Comparison of ENCODE assay signal across 19 cellular contexts in the genomic region with DNA sequence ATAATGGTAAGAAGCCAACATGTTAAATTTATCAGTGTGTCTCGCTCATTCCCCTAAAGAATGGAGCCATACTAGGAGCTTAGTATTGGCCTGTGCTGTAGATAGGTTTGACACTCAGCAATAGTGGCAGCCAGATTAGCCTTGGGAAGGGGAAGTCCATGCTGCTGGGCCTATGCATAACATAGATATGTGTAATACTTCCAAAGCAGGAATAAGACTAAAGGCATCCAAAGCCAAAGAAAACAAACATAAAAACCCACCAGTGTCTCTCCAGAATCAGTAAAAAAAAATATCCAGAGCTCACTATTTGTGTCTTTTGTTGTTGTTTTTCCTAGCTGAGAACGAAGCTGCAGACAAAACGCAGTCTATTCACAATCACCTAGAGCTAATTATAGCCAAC.
DNase-seq lines count a peak whose midpoint lies in the region; ATAC-seq and TF ChIP-seq lines count a peak whose summit lies in the region.
"Had no signal": no experiment of that assay in that cellular context is flagged by ENCODE, and none has a peak within 500 bp of the region (broad histone marks: within the 10 kb centered on the region; RNA-seq: fewer than 3 reads in every experiment).

No MANE protein-coding gene starts in this region.

- no peak overlapping the region for H3K18ac ChIP-seq in mesenchymal stem cell (ENCODE audit: low read depth in 1 of 2, low read length in 2 of 2)

- H3K9ac ChIP-seq in mesenchymal stem cell (ENCODE audit: low read length) (no peak overlapping the region), Karpas-422 (ENCODE audit: low read length) (no peak overlapping the region)

- H3K27ac ChIP-seq in Panc1 (ENCODE audit: low read length) (peak overlapping the region; percentile 8; the same call in 1 of the 2 replicates), mesenchymal stem cell (ENCODE audit: low read length, poor library complexity, severe bottlenecking) (no peak overlapping the region), Karpas-422 (ENCODE audit: low read length) (no peak overlapping the region)
- H3K27ac ChIP-seq: Peyer's patch, vagina had no signal

- H2AFZ ChIP-seq in mesenchymal stem cell (ENCODE audit: low read depth, low read length): no peak overlapping the region
- no peak overlapping the region for H2AFZ ChIP-seq in Karpas-422 (ENCODE audit: low read length)

- DNase-seq in AG10803 (ENCODE audit: low read depth): peak; percentile 53
- no peak for DNase-seq in Panc1 (ENCODE audit: low read depth, low spot score)
- DNase-seq in choroid plexus epithelial cell (ENCODE audit: low read depth): peak; percentile 91
- DNase-seq in mesenchymal stem cell: peak; percentile 41
- no peak for DNase-seq in Karpas-422
- DNase-seq in DMS79 treated with DMSO at 0.1 percent for 48 hours (lab: John Stamatoyannopoulos, UW): no peak
- DNase-seq in stimulated activated naive CD4-positive, alpha-beta T cell (lab: John Stamatoyannopoulos, UW): no peak
- DNase-seq: activated CD4-positive, alpha-beta T cell treated with anti-CD3 and anti-CD28 coated beads, Interleukin-2, amount 50 U/mL, for 48 hours; DND-41; H9; naive B cell; NCI-H446; Peyer's patch; retina; stimulated activated CD4-positive, alpha-beta T cell treated with anti-CD3 and anti-CD28 coated beads, Interleukin-4, amount 100 ng/mL, for 4 hours; stimulated activated naive B cell treated with anti-CD40 and anti-IgM and Interleukin-4, amounts not matched to agents 10 μg/mL and 1 μg/mL and 100 μg/mL, for 72 hours; T-helper 2 cell had no signal

- H3K4me3 ChIP-seq in AG10803 (ENCODE audit: low read length) (no peak overlapping the region), Panc1 (ENCODE audit: low read depth in 2 of 2, low read length in 2 of 2) (no peak overlapping the region), choroid plexus epithelial cell (ENCODE audit: low read depth, low read length) (no peak overlapping the region), mesenchymal stem cell (ENCODE audit: insufficient read depth in 1 of 2, low read depth in 1 of 2, low read length in 2 of 2) (no peak overlapping the region), Karpas-422 (ENCODE audit: low read length) (no peak overlapping the region)
- H3K4me3 ChIP-seq: Peyer's patch, vagina had no signal

- no TSS peak for BruUV-seq in Panc1 (replicated peaks; lab: Mats Ljungman, UMichigan)

- no peaks in the 10 kb centered on the region for H3K9me2 ChIP-seq in Karpas-422 (replicated peaks; ENCODE audit: insufficient read depth, low read length)

- CTCF ChIA-PET in Panc1 (lab: Charles Lee): no interaction called here

- no peak overlapping the region for H3K14ac ChIP-seq in mesenchymal stem cell (ENCODE audit: low read length in 2 of 2)

- no peak overlapping the region for H3K23ac ChIP-seq in mesenchymal stem cell (ENCODE audit: low read length in 2 of 2)

- in situ Hi-C loops in Panc1 (cut with HindIII; ENCODE audit: low pct_unique_long_range_greater_than_20kb, low sequenced_read_pairs): no loop called here

- POLR2A ChIA-PET in Panc1 (lab: Charles Lee): interaction anchor here (0.5 kb wide), 1 partner anchor 49 kb away, joined by 4 read pairs; no protein-coding TSS in a partner anchor

- H2AK5ac ChIP-seq in mesenchymal stem cell (ENCODE audit: low read length, severe bottlenecking): no peak overlapping the region

- no peak overlapping the region for H2BK120ac ChIP-seq in mesenchymal stem cell (ENCODE audit: low read depth, low read length)

- TF ChIP-seq CTCF in AG10803 (conservative IDR thresholded peaks at IDR 0.05; ENCODE audit: low read length) (no peak), Panc1 (IDR thresholded peaks at IDR 0.05) (no peak), choroid plexus epithelial cell (conservative IDR thresholded peaks at IDR 0.05; ENCODE audit: low read depth, low read length) (no peak)

- ATAC-seq in Panc1 (peak; percentile 91), HG02981 (IDR thresholded peaks at IDR 0.05; ENCODE audit: unreplicated experiment) (no peak)
- ATAC-seq: stimulated activated naive B cell treated with anti-CD40 and anti-IgM and Interleukin-4, amounts not matched to agents 10 μg/mL and 1 μg/mL and 100 μg/mL, for 72 hours had no signal

- no peak overlapping the region for H2BK5ac ChIP-seq in mesenchymal stem cell (ENCODE audit: low read depth, low read length, poor library complexity, severe bottlenecking)

- H4K91ac ChIP-seq in mesenchymal stem cell (ENCODE audit: low read length): no peak overlapping the region

- H3K9me3 ChIP-seq in Panc1 (ENCODE audit: control insufficient read depth, insufficient read depth, low read depth, low read length) (no peaks in the 10 kb centered on the region), mesenchymal stem cell (ENCODE audit: control insufficient read depth, low read length) (no peaks in the 10 kb centered on the region), Karpas-422 (ENCODE audit: low read length) (no peaks in the 10 kb centered on the region)
- H3K9me3 ChIP-seq: Peyer's patch, vagina had no signal

- H4K8ac ChIP-seq in mesenchymal stem cell (ENCODE audit: low read length): no peak overlapping the region

- no peak overlapping the region for H2BK12ac ChIP-seq in mesenchymal stem cell (ENCODE audit: low read length in 2 of 2)

- H3K4ac ChIP-seq in mesenchymal stem cell (ENCODE audit: low read depth in 1 of 2, low read length in 2 of 2): no peak overlapping the region

- no peaks in the 10 kb centered on the region for H3K36me3 ChIP-seq in Panc1 (ENCODE audit: control insufficient read depth, insufficient read depth, low read length)
- H3K36me3 ChIP-seq in mesenchymal stem cell (ENCODE audit: control insufficient read depth in 1 of 2, insufficient read depth in 2 of 2, low read depth in 1 of 2, low read length in 2 of 2): no peaks in the 10 kb centered on the region
- no peaks in the 10 kb centered on the region for H3K36me3 ChIP-seq in Karpas-422 (ENCODE audit: insufficient read depth, low read length)
- H3K36me3 ChIP-seq: Peyer's patch, vagina had no signal

- H4K20me1 ChIP-seq in Karpas-422 (ENCODE audit: insufficient read depth, low read depth, low read length): no peaks in the 10 kb centered on the region

- H3K79me2 ChIP-seq in Karpas-422 (ENCODE audit: low read length): no peaks in the 10 kb centered on the region

- H3K4me2 ChIP-seq in mesenchymal stem cell (ENCODE audit: low read length, poor library complexity, severe bottlenecking): no peak overlapping the region
- H3K4me2 ChIP-seq in Karpas-422 (ENCODE audit: low read depth, low read length, poor library complexity, severe bottlenecking): no peak overlapping the region

- H3K79me1 ChIP-seq in mesenchymal stem cell (replicated peaks; ENCODE audit: low read length, poor library complexity, severe bottlenecking): no peaks in the 10 kb centered on the region

- peaks cover 7% of the 10 kb centered on the region; the same call in 1 of the 2 replicates for H3K4me1 ChIP-seq in Panc1 (ENCODE audit: control insufficient read depth, insufficient read depth, low read length)
- H3K4me1 ChIP-seq in mesenchymal stem cell (ENCODE audit: control insufficient read depth, insufficient read depth, low read depth, low read length): peaks cover 2% of the 10 kb centered on the region
- H3K4me1 ChIP-seq in Karpas-422 (ENCODE audit: low read length): no peaks in the 10 kb centered on the region
- H3K4me1 ChIP-seq: Peyer's patch, vagina had no signal

- intact Hi-C loops in Panc1 (cut with micrococcal nuclease; ENCODE audit: unreplicated experiment): no loop called here

- H2BK15ac ChIP-seq in mesenchymal stem cell (ENCODE audit: low read depth, poor library complexity, severe bottlenecking): no peak overlapping the region

- no peaks in the 10 kb centered on the region for H3K27me3 ChIP-seq in Panc1 (ENCODE audit: control insufficient read depth, insufficient read depth, low read length)
- H3K27me3 ChIP-seq in mesenchymal stem cell (ENCODE audit: control insufficient read depth in 1 of 2, insufficient read depth in 1 of 2, low read length in 2 of 2): no peaks in the 10 kb centered on the region
- H3K27me3 ChIP-seq in Karpas-422 (ENCODE audit: low read length): no peaks in the 10 kb centered on the region
- H3K27me3 ChIP-seq: Peyer's patch, vagina had no signal

- 78% methylated on average over 1 of the region's 3 CpGs for WGBS in mesenchymal stem cell

Comparison
In these comparisons a context has a peak if more than half of its experiments do, and no peak if none do; other contexts are left out.
1. DNase-seq: peak in AG10803 (single experiment), choroid plexus epithelial cell (single experiment) and mesenchymal stem cell (single experiment); none in Panc1 (single experiment), Karpas-422 (single experiment), DMS79 treated with DMSO at 0.1 percent for 48 hours (single experiment) and stimulated activated naive CD4-positive, alpha-beta T cell (0 of 6).